In genomic region chr6:152399409-152399808, GRCh38 we compare ENCODE assay signal across 21 cellular contexts.
A peak's percentile ranks its signal among the peaks of the same experiment; 100 is the strongest.
DNase-seq lines count a peak whose midpoint lies in the region; ATAC-seq, FAIRE-seq and TF ChIP-seq lines count a peak whose summit lies in the region.
"Had no signal": no experiment of that assay in that cellular context is flagged by ENCODE, and none has a peak within 500 bp of the region (broad histone marks: within the 10 kb centered on the region; RNA-seq: fewer than 3 reads in every experiment).

No MANE protein-coding gene starts in this region.

- peaks cover 11% of the 10 kb centered on the region for H3K4me1 ChIP-seq in mesenchymal stem cell (ENCODE audit: control insufficient read depth, insufficient read depth, low read depth, low read length)

- H4K8ac ChIP-seq in mesenchymal stem cell (ENCODE audit: low read length), result no peak overlapping the region

- H3K4ac ChIP-seq in mesenchymal stem cell (ENCODE audit: low read depth in 1 of 2, low read length in 2 of 2), result no peak overlapping the region

- no peak overlapping the region for H2BK12ac ChIP-seq in mesenchymal stem cell (ENCODE audit: low read length in 2 of 2)

- FAIRE-seq in RCC 7860 (lab: Jason Lieb, UNC), result no peak
- FAIRE-seq: endometrium, keratinocyte had no signal

- no peak overlapping the region for H2AK5ac ChIP-seq in mesenchymal stem cell (ENCODE audit: low read length, severe bottlenecking)

- H4K91ac ChIP-seq in mesenchymal stem cell (ENCODE audit: low read length), result no peak overlapping the region

- no peak overlapping the region for H3K23ac ChIP-seq in mesenchymal stem cell (ENCODE audit: low read length in 2 of 2)

- H3K14ac ChIP-seq in mesenchymal stem cell (ENCODE audit: low read length in 2 of 2), result no peak overlapping the region

- no peaks in the 10 kb centered on the region for H3K9me3 ChIP-seq in mesenchymal stem cell (ENCODE audit: control insufficient read depth, low read length)

- no peak overlapping the region for H2BK120ac ChIP-seq in mesenchymal stem cell (ENCODE audit: low read depth, low read length)

- no peak overlapping the region for H2AFZ ChIP-seq in mesenchymal stem cell (ENCODE audit: low read depth, low read length)

- DNase-seq in AG08396 (ENCODE audit: low spot score) (peak; percentile 23), coronary artery (ENCODE audit: low spot score) (peak; percentile 80), mesenchymal stem cell (no peak), stromal cell of bone marrow (ENCODE audit: low read depth) (peak; percentile 81), dedifferentiated amniotic fluid mesenchymal stem cell (ENCODE audit: extremely low spot score) (no peak), RCC 7860 (ENCODE audit: low spot score) (no peak), DMS 273 treated with DMSO at 0.1 percent for 48 hours (lab: John Stamatoyannopoulos, UW) (no peak)
- DNase-seq: activated CD8-positive, alpha-beta memory T cell treated with anti-CD3 and anti-CD28 coated beads for 24 hours; activated naive CD4-positive, alpha-beta T cell treated with anti-CD3 and anti-CD28 coated beads, Interleukin-2, amount 10 ng/mL, durations not matched to agents 7 days and 5 days; activated T-cell treated with anti-CD3 and anti-CD28 coated beads, Interleukin-2, amount 50 U/mL, for 48 hours; DND-41; foreskin keratinocyte; HFFc6; KG1; NCI-H187 treated with DMSO at 0.1 percent for 48 hours; stimulated activated CD4-positive, alpha-beta T cell treated with anti-CD3 and anti-CD28 coated beads, Interleukin-15, amount 100 ng/mL, for 24 hours; T-helper 9 cell had no signal

- 78% methylated on average over 4 of the region's 5 CpGs for WGBS in mesenchymal stem cell

- peak overlapping the region; percentile 52 for H3K9ac ChIP-seq in mesenchymal stem cell (ENCODE audit: low read length)

- no peak overlapping the region for H2BK5ac ChIP-seq in mesenchymal stem cell (ENCODE audit: low read depth, low read length, poor library complexity, severe bottlenecking)

- no peaks in the 10 kb centered on the region for H3K36me3 ChIP-seq in mesenchymal stem cell (ENCODE audit: control insufficient read depth in 1 of 2, insufficient read depth in 2 of 2, low read depth in 1 of 2, low read length in 2 of 2)

- H3K4me3 ChIP-seq in coronary artery (no peak overlapping the region), mesenchymal stem cell (ENCODE audit: insufficient read depth in 1 of 2, low read depth in 1 of 2, low read length in 2 of 2) (peak overlapping the region in 1 of 2 experiments; percentile 45)

- H3K27ac ChIP-seq in coronary artery (peak overlapping the region; percentile 23 to 86), mesenchymal stem cell (ENCODE audit: low read length, poor library complexity, severe bottlenecking) (no peak overlapping the region)
- H3K27ac ChIP-seq: foreskin keratinocyte had no signal

- ATAC-seq in HG02571 (IDR thresholded peaks at IDR 0.05; ENCODE audit: unreplicated experiment), result no peak
- ATAC-seq: foreskin keratinocyte, SK-N-SH treated with all-trans-retinoic acid at 6 μM for 48 hours had no signal

- no peak overlapping the region for H3K4me2 ChIP-seq in mesenchymal stem cell (ENCODE audit: low read length, poor library complexity, severe bottlenecking)

- H3K79me1 ChIP-seq in mesenchymal stem cell (replicated peaks; ENCODE audit: low read length, poor library complexity, severe bottlenecking), result no peaks in the 10 kb centered on the region

- no peak overlapping the region for H3K18ac ChIP-seq in mesenchymal stem cell (ENCODE audit: low read depth in 1 of 2, low read length in 2 of 2)

- no peak for TF ChIP-seq CTCF in coronary artery (IDR thresholded peaks at IDR 0.05)

- H2BK15ac ChIP-seq in mesenchymal stem cell (ENCODE audit: low read depth, poor library complexity, severe bottlenecking), result no peak overlapping the region

- H3K27me3 ChIP-seq in mesenchymal stem cell (ENCODE audit: control insufficient read depth in 1 of 2, insufficient read depth in 1 of 2, low read length in 2 of 2), result no peaks in the 10 kb centered on the region
- H3K27me3 ChIP-seq: foreskin keratinocyte had no signal

Comparison
In these comparisons a context has a peak if more than half of its experiments do, and no peak if none do; other contexts are left out.
1. DNase-seq: peak in AG08396 (single experiment), coronary artery (single experiment) and stromal cell of bone marrow (single experiment); none in mesenchymal stem cell (single experiment), dedifferentiated amniotic fluid mesenchymal stem cell (single experiment), RCC 7860 (single experiment) and DMS 273 treated with DMSO at 0.1 percent for 48 hours (single experiment).